In the genomic region with DNA sequence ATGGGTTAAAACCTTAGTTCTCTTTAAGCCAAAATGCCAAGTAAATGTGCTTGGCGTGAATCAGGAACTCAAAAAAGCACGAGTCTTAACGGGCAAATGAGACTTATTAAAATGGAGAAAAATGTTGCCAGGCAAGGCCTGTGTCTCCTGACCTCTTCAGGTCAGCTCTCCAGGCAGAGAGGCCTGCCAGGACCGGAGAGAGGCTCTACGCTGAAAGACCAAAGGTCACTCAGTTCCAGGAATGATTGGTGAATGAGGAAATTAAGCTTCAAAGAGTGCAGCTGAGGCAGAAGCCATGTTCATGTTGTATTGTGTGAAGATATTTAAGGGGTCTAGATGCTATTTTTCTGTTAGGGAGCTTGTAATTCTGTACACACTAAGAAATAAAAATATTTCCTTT, we compare ENCODE assay signal across 1 cellular context.
TF ChIP-seq lines count a peak whose summit lies in the region.

No MANE protein-coding gene starts in this region.

TF ChIP-seq in HepG2, 621 proteins besides CTCF, POLR2A, EP300 and RAD21 (continued from another document and continues in another):
- TF ChIP-seq, protein P1, sequence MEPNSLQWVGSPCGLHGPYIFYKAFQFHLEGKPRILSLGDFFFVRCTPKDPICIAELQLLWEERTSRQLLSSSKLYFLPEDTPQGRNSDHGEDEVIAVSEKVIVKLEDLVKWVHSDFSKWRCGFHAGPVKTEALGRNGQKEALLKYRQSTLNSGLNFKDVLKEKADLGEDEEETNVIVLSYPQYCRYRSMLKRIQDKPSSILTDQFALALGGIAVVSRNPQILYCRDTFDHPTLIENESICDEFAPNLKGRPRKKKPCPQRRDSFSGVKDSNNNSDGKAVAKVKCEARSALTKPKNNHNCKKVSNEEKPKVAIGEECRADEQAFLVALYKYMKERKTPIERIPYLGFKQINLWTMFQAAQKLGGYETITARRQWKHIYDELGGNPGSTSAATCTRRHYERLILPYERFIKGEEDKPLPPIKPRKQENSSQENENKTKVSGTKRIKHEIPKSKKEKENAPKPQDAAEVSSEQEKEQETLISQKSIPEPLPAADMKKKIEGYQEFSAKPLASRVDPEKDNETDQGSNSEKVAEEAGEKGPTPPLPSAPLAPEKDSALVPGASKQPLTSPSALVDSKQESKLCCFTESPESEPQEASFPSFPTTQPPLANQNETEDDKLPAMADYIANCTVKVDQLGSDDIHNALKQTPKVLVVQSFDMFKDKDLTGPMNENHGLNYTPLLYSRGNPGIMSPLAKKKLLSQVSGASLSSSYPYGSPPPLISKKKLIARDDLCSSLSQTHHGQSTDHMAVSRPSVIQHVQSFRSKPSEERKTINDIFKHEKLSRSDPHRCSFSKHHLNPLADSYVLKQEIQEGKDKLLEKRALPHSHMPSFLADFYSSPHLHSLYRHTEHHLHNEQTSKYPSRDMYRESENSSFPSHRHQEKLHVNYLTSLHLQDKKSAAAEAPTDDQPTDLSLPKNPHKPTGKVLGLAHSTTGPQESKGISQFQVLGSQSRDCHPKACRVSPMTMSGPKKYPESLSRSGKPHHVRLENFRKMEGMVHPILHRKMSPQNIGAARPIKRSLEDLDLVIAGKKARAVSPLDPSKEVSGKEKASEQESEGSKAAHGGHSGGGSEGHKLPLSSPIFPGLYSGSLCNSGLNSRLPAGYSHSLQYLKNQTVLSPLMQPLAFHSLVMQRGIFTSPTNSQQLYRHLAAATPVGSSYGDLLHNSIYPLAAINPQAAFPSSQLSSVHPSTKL (CRISPR knock-in tag; IDR thresholded peaks at IDR 0.05), result peak; percentile 81
- TF ChIP-seq KDM2A (CRISPR knock-in tag; IDR thresholded peaks at IDR 0.05; ENCODE audit: borderline replicate concordance, low read depth), result 0 out of 2 replicates have a peak, but pooled peaks have one; percentile 24
- peak; percentile 88 for TF ChIP-seq ZNF644 (CRISPR knock-in tag; IDR thresholded peaks at IDR 0.05; ENCODE audit: low read depth)
- 0 out of 2 replicates have a peak, but pooled peaks have one; percentile 33 for TF ChIP-seq ZNF614 (CRISPR knock-in tag; IDR thresholded peaks at IDR 0.05; ENCODE audit: borderline replicate concordance)
- TF ChIP-seq POGZ (CRISPR knock-in tag; IDR thresholded peaks at IDR 0.05), result peak; percentile 73
- TF ChIP-seq, protein P2, sequence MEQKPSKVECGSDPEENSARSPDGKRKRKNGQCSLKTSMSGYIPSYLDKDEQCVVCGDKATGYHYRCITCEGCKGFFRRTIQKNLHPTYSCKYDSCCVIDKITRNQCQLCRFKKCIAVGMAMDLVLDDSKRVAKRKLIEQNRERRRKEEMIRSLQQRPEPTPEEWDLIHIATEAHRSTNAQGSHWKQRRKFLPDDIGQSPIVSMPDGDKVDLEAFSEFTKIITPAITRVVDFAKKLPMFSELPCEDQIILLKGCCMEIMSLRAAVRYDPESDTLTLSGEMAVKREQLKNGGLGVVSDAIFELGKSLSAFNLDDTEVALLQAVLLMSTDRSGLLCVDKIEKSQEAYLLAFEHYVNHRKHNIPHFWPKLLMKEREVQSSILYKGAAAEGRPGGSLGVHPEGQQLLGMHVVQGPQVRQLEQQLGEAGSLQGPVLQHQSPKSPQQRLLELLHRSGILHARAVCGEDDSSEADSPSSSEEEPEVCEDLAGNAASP (CRISPR knock-in tag; IDR thresholded peaks at IDR 0.05; ENCODE audit: borderline replicate concordance), result peak; percentile 85; the same call in 1 of the 2 replicates
- peak; percentile 24; the same call in 1 of the 2 replicates for TF ChIP-seq HOXA3 (CRISPR knock-in tag; IDR thresholded peaks at IDR 0.05)
- peak; percentile 47; the same call in 1 of the 2 replicates for TF ChIP-seq HNF4G (IDR thresholded peaks at IDR 0.05; ENCODE audit: borderline replicate concordance, low read depth, low read length)
- peak; percentile 44; the same call in 1 of the 2 replicates for TF ChIP-seq HNF4G (CRISPR knock-in tag; IDR thresholded peaks at IDR 0.05; ENCODE audit: borderline replicate concordance, low read depth)
- TF ChIP-seq SAP130 (CRISPR knock-in tag; IDR thresholded peaks at IDR 0.05; ENCODE audit: low read depth), result peak; percentile 24; the same call in 1 of the 2 replicates
- peak; percentile 65; the same call in 1 of the 2 replicates for TF ChIP-seq SOX5 (CRISPR knock-in tag; IDR thresholded peaks at IDR 0.05; ENCODE audit: borderline replicate concordance)
- peak; percentile 23; the same call in 1 of the 2 replicates for TF ChIP-seq HDAC2 (CRISPR knock-in tag; IDR thresholded peaks at IDR 0.05)
- TF ChIP-seq, protein P3, sequence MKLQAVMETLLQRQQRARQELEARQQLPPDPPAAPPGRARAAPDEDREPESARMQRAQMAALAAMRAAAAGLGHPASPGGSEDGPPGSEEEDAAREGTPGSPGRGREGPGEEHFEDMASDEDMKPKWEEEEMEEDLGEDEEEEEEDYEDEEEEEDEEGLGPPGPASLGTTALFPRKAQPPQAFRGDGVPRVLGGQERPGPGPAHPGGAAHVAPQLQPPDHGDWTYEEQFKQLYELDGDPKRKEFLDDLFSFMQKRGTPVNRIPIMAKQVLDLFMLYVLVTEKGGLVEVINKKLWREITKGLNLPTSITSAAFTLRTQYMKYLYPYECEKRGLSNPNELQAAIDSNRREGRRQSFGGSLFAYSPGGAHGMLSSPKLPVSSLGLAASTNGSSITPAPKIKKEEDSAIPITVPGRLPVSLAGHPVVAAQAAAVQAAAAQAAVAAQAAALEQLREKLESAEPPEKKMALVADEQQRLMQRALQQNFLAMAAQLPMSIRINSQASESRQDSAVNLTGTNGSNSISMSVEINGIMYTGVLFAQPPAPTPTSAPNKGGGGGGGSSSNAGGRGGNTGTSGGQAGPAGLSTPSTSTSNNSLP (IDR thresholded peaks at IDR 0.05; ENCODE audit: low read depth, low read length), result peak; percentile 16; the same call in 1 of the 2 replicates
- TF ChIP-seq, protein P4, sequence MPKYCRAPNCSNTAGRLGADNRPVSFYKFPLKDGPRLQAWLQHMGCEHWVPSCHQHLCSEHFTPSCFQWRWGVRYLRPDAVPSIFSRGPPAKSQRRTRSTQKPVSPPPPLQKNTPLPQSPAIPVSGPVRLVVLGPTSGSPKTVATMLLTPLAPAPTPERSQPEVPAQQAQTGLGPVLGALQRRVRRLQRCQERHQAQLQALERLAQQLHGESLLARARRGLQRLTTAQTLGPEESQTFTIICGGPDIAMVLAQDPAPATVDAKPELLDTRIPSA (CRISPR knock-in tag; IDR thresholded peaks at IDR 0.05; ENCODE audit: borderline replicate concordance), result no peak
- TF ChIP-seq, protein P5, sequence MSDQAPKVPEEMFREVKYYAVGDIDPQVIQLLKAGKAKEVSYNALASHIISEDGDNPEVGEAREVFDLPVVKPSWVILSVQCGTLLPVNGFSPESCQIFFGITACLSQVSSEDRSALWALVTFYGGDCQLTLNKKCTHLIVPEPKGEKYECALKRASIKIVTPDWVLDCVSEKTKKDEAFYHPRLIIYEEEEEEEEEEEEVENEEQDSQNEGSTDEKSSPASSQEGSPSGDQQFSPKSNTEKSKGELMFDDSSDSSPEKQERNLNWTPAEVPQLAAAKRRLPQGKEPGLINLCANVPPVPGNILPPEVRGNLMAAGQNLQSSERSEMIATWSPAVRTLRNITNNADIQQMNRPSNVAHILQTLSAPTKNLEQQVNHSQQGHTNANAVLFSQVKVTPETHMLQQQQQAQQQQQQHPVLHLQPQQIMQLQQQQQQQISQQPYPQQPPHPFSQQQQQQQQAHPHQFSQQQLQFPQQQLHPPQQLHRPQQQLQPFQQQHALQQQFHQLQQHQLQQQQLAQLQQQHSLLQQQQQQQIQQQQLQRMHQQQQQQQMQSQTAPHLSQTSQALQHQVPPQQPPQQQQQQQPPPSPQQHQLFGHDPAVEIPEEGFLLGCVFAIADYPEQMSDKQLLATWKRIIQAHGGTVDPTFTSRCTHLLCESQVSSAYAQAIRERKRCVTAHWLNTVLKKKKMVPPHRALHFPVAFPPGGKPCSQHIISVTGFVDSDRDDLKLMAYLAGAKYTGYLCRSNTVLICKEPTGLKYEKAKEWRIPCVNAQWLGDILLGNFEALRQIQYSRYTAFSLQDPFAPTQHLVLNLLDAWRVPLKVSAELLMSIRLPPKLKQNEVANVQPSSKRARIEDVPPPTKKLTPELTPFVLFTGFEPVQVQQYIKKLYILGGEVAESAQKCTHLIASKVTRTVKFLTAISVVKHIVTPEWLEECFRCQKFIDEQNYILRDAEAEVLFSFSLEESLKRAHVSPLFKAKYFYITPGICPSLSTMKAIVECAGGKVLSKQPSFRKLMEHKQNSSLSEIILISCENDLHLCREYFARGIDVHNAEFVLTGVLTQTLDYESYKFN (CRISPR knock-in tag; conservative IDR thresholded peaks at IDR 0.05), result peak; percentile 56
- peak; percentile 78 for TF ChIP-seq NR2F6 (IDR thresholded peaks at IDR 0.05)
- peak; percentile 90 for TF ChIP-seq NR2F6 (CRISPR knock-in tag; IDR thresholded peaks at IDR 0.05)
- 0 out of 2 replicates have a peak, but pooled peaks have one; percentile 17 for TF ChIP-seq ZNF317 (CRISPR knock-in tag; IDR thresholded peaks at IDR 0.05)
- peak; percentile 42 for TF ChIP-seq SALL1 (CRISPR knock-in tag; IDR thresholded peaks at IDR 0.05)
- no peak for TF ChIP-seq FOXK2 (IDR thresholded peaks at IDR 0.05)
- TF ChIP-seq NFYC (CRISPR knock-in tag; IDR thresholded peaks at IDR 0.05), result 0 out of 2 replicates have a peak, but pooled peaks have one; percentile 22
- TF ChIP-seq PTBP1 (IDR thresholded peaks at IDR 0.05; ENCODE audit: low read depth, low read length, poor library complexity, severe bottlenecking), result no peak
- TF ChIP-seq PHF21A (CRISPR knock-in tag; IDR thresholded peaks at IDR 0.05), result 0 out of 2 replicates have a peak, but pooled peaks have one; percentile 17
- 0 out of 2 replicates have a peak, but pooled peaks have one; percentile 19 for TF ChIP-seq RARA (CRISPR knock-in tag; IDR thresholded peaks at IDR 0.05)
- peak; percentile 66 to 72; a peak in 3 of 4 replicates for TF ChIP-seq NR2F1 (CRISPR knock-in tag; IDR thresholded peaks at IDR 0.05)
- peak; percentile 73 for TF ChIP-seq ZFX (CRISPR knock-in tag; IDR thresholded peaks at IDR 0.05; ENCODE audit: low read depth)
- peak; percentile 92 for TF ChIP-seq ELF3 (CRISPR knock-in tag; IDR thresholded peaks at IDR 0.05)
- TF ChIP-seq RXRA (CRISPR knock-in tag; IDR thresholded peaks at IDR 0.05), result peak; percentile 33; the same call in 1 of the 2 replicates
- TF ChIP-seq BCL6 (CRISPR knock-in tag; IDR thresholded peaks at IDR 0.05), result peak; percentile 81
- 0 out of 2 replicates have a peak, but pooled peaks have one; percentile 12 for TF ChIP-seq KAT8 (CRISPR knock-in tag; IDR thresholded peaks at IDR 0.05)
- peak; percentile 57 for TF ChIP-seq HMG20A (CRISPR knock-in tag; IDR thresholded peaks at IDR 0.05; ENCODE audit: borderline replicate concordance)
- peak; percentile 42; the same call in 1 of the 2 replicates for TF ChIP-seq TFAP4 (IDR thresholded peaks at IDR 0.05; ENCODE audit: borderline replicate concordance, low read depth)
- no peak for TF ChIP-seq SOX6 (IDR thresholded peaks at IDR 0.05)
- TF ChIP-seq SOX6 (CRISPR knock-in tag; IDR thresholded peaks at IDR 0.05), result 0 out of 2 replicates have a peak, but pooled peaks have one; percentile 25
- no peak for TF ChIP-seq ATRX (CRISPR knock-in tag; IDR thresholded peaks at IDR 0.05; ENCODE audit: borderline replicate concordance)
- TF ChIP-seq ASH2L (IDR thresholded peaks at IDR 0.05; ENCODE audit: insufficient read length, low read depth, low read length), result peak; percentile 47
- TF ChIP-seq, protein P6, sequence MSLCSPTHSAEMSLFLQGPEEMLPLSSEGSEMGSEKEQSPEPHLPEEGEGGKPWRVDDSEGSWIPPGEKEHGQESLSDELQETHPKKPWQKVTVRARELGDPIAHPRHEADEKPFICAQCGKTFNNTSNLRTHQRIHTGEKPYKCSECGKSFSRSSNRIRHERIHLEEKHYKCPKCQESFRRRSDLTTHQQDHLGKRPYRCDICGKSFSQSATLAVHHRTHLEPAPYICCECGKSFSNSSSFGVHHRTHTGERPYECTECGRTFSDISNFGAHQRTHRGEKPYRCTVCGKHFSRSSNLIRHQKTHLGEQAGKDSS (CRISPR knock-in tag; IDR thresholded peaks at IDR 0.05; ENCODE audit: borderline replicate concordance, low read depth), result no peak
- peak; percentile 92 for TF ChIP-seq HNF4A (CRISPR knock-in tag; IDR thresholded peaks at IDR 0.05)
- TF ChIP-seq KDM6A (CRISPR knock-in tag; IDR thresholded peaks at IDR 0.05; ENCODE audit: low read depth), result 0 out of 2 replicates have a peak, but pooled peaks have one; percentile 19
- peak; percentile 41; the same call in 1 of the 2 replicates for TF ChIP-seq NR2C2 (CRISPR knock-in tag; IDR thresholded peaks at IDR 0.05; ENCODE audit: borderline replicate concordance)
- TF ChIP-seq FOXA3 (CRISPR knock-in tag; IDR thresholded peaks at IDR 0.05), result peak; percentile 23; the same call in 1 of the 2 replicates
- TF ChIP-seq ZNF83 (CRISPR knock-in tag; IDR thresholded peaks at IDR 0.05; ENCODE audit: borderline replicate concordance), result no peak
- 0 out of 2 replicates have a peak, but pooled peaks have one; percentile 37 for TF ChIP-seq IRF2 (CRISPR knock-in tag; IDR thresholded peaks at IDR 0.05)
- 0 out of 2 replicates have a peak, but pooled peaks have one; percentile 20 for TF ChIP-seq ZGPAT (CRISPR knock-in tag; IDR thresholded peaks at IDR 0.05)
- no peak; the same call in 1 of the 2 replicates for TF ChIP-seq ZNF652 (CRISPR knock-in tag; IDR thresholded peaks at IDR 0.05; ENCODE audit: borderline replicate concordance, low read depth)
- 0 out of 2 replicates have a peak, but pooled peaks have one; percentile 31 for TF ChIP-seq ZNF878 (CRISPR knock-in tag; IDR thresholded peaks at IDR 0.05)
- peak; percentile 22; the same call in 1 of the 2 replicates for TF ChIP-seq NFYB (CRISPR knock-in tag; IDR thresholded peaks at IDR 0.05)
- peak; percentile 42; the same call in 1 of the 2 replicates for TF ChIP-seq NCOA2 (CRISPR knock-in tag; IDR thresholded peaks at IDR 0.05)
- TF ChIP-seq GATAD2A (CRISPR knock-in tag; IDR thresholded peaks at IDR 0.05), result peak; percentile 60
- peak; percentile 25; the same call in 1 of the 2 replicates for TF ChIP-seq CREM (IDR thresholded peaks at IDR 0.05)
- TF ChIP-seq CREM (CRISPR knock-in tag; IDR thresholded peaks at IDR 0.05), result no peak
- TF ChIP-seq RBFOX2 (IDR thresholded peaks at IDR 0.05; ENCODE audit: low read depth, low read length), result no peak
- no peak for TF ChIP-seq ZNF841 (CRISPR knock-in tag; IDR thresholded peaks at IDR 0.05; ENCODE audit: borderline replicate concordance)
- no peak for TF ChIP-seq SOX13 (IDR thresholded peaks at IDR 0.05)
- peak in 1 of 2 experiments; percentile 55; a peak in 1 of 4 replicates for TF ChIP-seq SOX13 (CRISPR knock-in tag; conservative IDR thresholded peaks at IDR 0.05 in 1 of 2, IDR thresholded peaks at IDR 0.05 in 1 of 2)
